In the genomic region with DNA sequence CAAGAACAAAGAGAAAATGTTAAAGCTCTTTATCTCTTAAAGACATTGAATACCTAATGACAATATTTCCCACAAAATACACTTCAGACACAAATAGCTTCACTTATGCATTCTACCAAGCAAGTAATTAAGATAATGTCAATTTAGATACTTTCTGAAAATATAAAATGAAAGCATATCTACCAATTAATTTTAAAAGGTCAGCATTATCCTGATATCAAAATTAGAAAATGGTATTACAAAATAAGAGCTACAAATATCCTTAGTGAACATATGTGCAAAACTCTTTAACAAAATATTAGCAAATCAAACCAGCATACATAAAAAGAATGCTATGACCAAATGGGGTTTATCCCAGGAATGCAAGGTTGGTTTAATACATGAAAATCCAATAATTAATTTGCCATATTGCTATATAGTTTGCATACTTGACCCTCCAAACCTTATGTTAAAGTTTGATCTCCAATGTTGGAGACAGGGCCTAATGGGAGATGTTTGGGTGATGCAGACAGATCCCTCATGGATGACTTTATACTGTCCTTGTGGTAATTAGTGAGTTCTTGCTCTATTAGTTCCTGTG, we compare ENCODE assay signal across 22 cellular contexts. TPM values are rescaled to one million over a fixed set of nuclear protein-coding genes. Genes with fewer than 3 reads are reported as not detected.
DNase-seq lines count a peak whose midpoint lies in the region; ATAC-seq, FAIRE-seq and TF ChIP-seq lines count a peak whose summit lies in the region.
"Had no signal": no experiment of that assay in that cellular context is flagged by ENCODE, and none has a peak within 500 bp of the region (broad histone marks: within the 10 kb centered on the region; RNA-seq: fewer than 3 reads in every experiment).

No MANE protein-coding gene starts in this region.

- H3K4me3 ChIP-seq in HepG2 (replicated peaks in 1 of 3; ENCODE audit: insufficient read depth in 1 of 3, low read depth in 2 of 3, low read length in 3 of 3): no peak overlapping the region
- no peak overlapping the region for H3K4me3 ChIP-seq in right lobe of liver
- H3K4me3 ChIP-seq in K562: no peak overlapping the region
- H3K4me3 ChIP-seq: BLaER1 treated with 17β-estradiol and CSF1 and Interleukin-3, amounts not matched to agents 10 nM and 100 nM; GM12878; GM23338; HAP-1 had no signal

- intact Hi-C loops in HepG2 (cut with micrococcal nuclease; ENCODE audit: unreplicated experiment): loop anchor here (5.0 kb wide), 1 partner anchor 151 kb away; no protein-coding TSS in a partner anchor
- intact Hi-C loops in right lobe of liver (cut with DNase I): no loop called here
- intact Hi-C loops in K562 (cut with micrococcal nuclease): no loop called here

- TF ChIP-seq RAD21 in HepG2 (CRISPR knock-in tag; IDR thresholded peaks at IDR 0.05) (no peak), K562 (CRISPR knock-in tag; conservative IDR thresholded peaks at IDR 0.05 in 1 of 2, IDR thresholded peaks at IDR 0.05 in 1 of 2) (no peak)

- in situ Hi-C loops in HepG2 (cut with HindIII; ENCODE audit: extremely low pct_ligation_motif_present, low pct_unique_long_range_greater_than_20kb): no loop called here
- in situ Hi-C loops in K562 (cut with MboI): no loop called here

- H3K9ac ChIP-seq in HepG2 (ENCODE audit: insufficient read depth, low read depth, low read length) (no peak overlapping the region), K562 (ENCODE audit: insufficient read depth in 1 of 2, low read depth in 2 of 2, low read length in 2 of 2) (no peak overlapping the region)
- H3K9ac ChIP-seq: BLaER1 treated with 17β-estradiol and CSF1 and Interleukin-3, amounts not matched to agents 10 nM and 100 nM had no signal

- no peak overlapping the region for H2AFZ ChIP-seq in HepG2 (ENCODE audit: low read length)
- H2AFZ ChIP-seq in K562 (ENCODE audit: low read depth, low read length): no peak overlapping the region
- H2AFZ ChIP-seq: GM23338 had no signal

- peaks cover 9% of the 10 kb centered on the region for H3K4me1 ChIP-seq in HepG2 (ENCODE audit: insufficient read depth, low read length)
- H3K4me1 ChIP-seq in right lobe of liver: no peaks in the 10 kb centered on the region
- peaks cover 6% of the 10 kb centered on the region in 2 experiments; a peak in 4 of 5 replicates for H3K4me1 ChIP-seq in K562 (replicated peaks in 1 of 2; ENCODE audit: control insufficient read depth in 2 of 2, insufficient read depth in 2 of 2, low read length in 2 of 2)
- H3K4me1 ChIP-seq: BE2C had no signal

- BruUV-seq in HepG2 (replicated peaks; lab: Mats Ljungman, UMichigan) (no TSS peak), K562 (replicated peaks; lab: Mats Ljungman, UMichigan) (no TSS peak)

- no peak for FAIRE-seq in HepG2 (lab: Jason Lieb, UNC)
- FAIRE-seq in K562 (lab: Jason Lieb, UNC): no peak
- peak; percentile 45 for FAIRE-seq in frontal cortex (lab: Jason Lieb, UNC)
- FAIRE-seq: G401.6, GM12878, GM18507 had no signal

- no peaks in the 10 kb centered on the region for H4K20me1 ChIP-seq in HepG2 (ENCODE audit: insufficient read depth, low read length)
- H4K20me1 ChIP-seq in K562 (replicated peaks; ENCODE audit: control insufficient read depth, insufficient read depth, low read length): no peaks in the 10 kb centered on the region
- H4K20me1 ChIP-seq: BLaER1 treated with 17β-estradiol and CSF1 and Interleukin-3, amounts not matched to agents 10 nM and 100 nM had no signal

- no peak for DNase-seq in HepG2 (ENCODE audit: low spot score)
- DNase-seq in right lobe of liver: no peak
- no peak for DNase-seq in K562 (ENCODE audit: extremely low read depth in 1 of 4, low spot score in 3 of 4)
- DNase-seq in frontal cortex (ENCODE audit: low spot score in 2 of 2): no peak
- DNase-seq in epidermal melanocyte (ENCODE audit: insufficient read length, low spot score): no peak
- DNase-seq: ACHN; AML-193; BE2C; Calu3; CD4-positive, alpha-beta memory T cell; COR-L47; DMS153; DND-41; HFFc6 had no signal

- CTCF ChIA-PET in HepG2 (lab: Yijun Ruan, JAX; ENCODE audit: low intra/inter-chr PET ratio, low total read pairs): no interaction called here
- CTCF ChIA-PET in K562 (lab: Yijun Ruan, JAX; ENCODE audit: low intra/inter-chr PET ratio): no interaction called here

- TF ChIP-seq CTCF in HepG2 (CRISPR knock-in tag; IDR thresholded peaks at IDR 0.05): no peak
- TF ChIP-seq CTCF in right lobe of liver (IDR thresholded peaks at IDR 0.05): no peak
- no peak for TF ChIP-seq CTCF in K562 (IDR thresholded peaks at IDR 0.05 in 2 of 3, conservative IDR thresholded peaks at IDR 0.05 in 1 of 3; ENCODE audit: insufficient read depth in 2 of 3, low read depth in 1 of 3, low read length in 3 of 3)

- H3K9me3 ChIP-seq in HepG2 (ENCODE audit: low read length) (0 out of 2 replicates have a peak, but pooled peaks cover 4% of the 10 kb centered on the region), right lobe of liver (no peaks in the 10 kb centered on the region), K562 (replicated peaks; ENCODE audit: control insufficient read depth, insufficient read depth, low read depth, low read length) (0 out of 2 replicates have a peak, but pooled peaks cover 3% of the 10 kb centered on the region)
- H3K9me3 ChIP-seq: BE2C, HAP-1 had no signal

- H3K79me2 ChIP-seq in HepG2 (ENCODE audit: insufficient read depth, low read length) (no peaks in the 10 kb centered on the region), K562 (ENCODE audit: control insufficient read depth, insufficient read depth, low read length) (peaks cover 2% of the 10 kb centered on the region; the same call in 1 of the 3 replicates)

- POLR2A ChIA-PET in HepG2 (lab: Yijun Ruan, JAX) (no interaction called here), K562 (lab: Yijun Ruan, JAX) (no interaction called here)

- no peaks in the 10 kb centered on the region for H3K36me3 ChIP-seq in HepG2 (replicated peaks in 1 of 2; ENCODE audit: control insufficient read depth in 1 of 2, insufficient read depth in 2 of 2, low read length in 2 of 2)
- H3K36me3 ChIP-seq in right lobe of liver: no peaks in the 10 kb centered on the region
- H3K36me3 ChIP-seq in K562 (ENCODE audit: control insufficient read depth, insufficient read depth, low read length): no peaks in the 10 kb centered on the region
- H3K36me3 ChIP-seq: BE2C; BLaER1 treated with 17β-estradiol and CSF1 and Interleukin-3, amounts not matched to agents 10 nM and 100 nM; HAP-1 had no signal

- TF ChIP-seq POLR2A in HepG2 (IDR thresholded peaks at IDR 0.05; ENCODE audit: insufficient read depth in 1 of 2, low read depth in 2 of 2, low read length in 2 of 2) (no peak), right lobe of liver (IDR thresholded peaks at IDR 0.05) (no peak), K562 (conservative IDR thresholded peaks at IDR 0.05) (no peak)

- H3K27me3 ChIP-seq in HepG2 (ENCODE audit: control insufficient read depth in 1 of 2, insufficient read depth in 2 of 2, low read length in 2 of 2) (no peaks in the 10 kb centered on the region; a peak in 1 of 5 replicates), right lobe of liver (no peaks in the 10 kb centered on the region), K562 (ENCODE audit: control insufficient read depth in 2 of 2, insufficient read depth in 2 of 2, low read length in 2 of 2) (no peaks in the 10 kb centered on the region)
- H3K27me3 ChIP-seq: BE2C; BLaER1 treated with 17β-estradiol and CSF1 and Interleukin-3, amounts not matched to agents 10 nM and 100 nM had no signal

- TF ChIP-seq EP300 in HepG2 (IDR thresholded peaks at IDR 0.05; ENCODE audit: low read depth in 2 of 2, low read length in 2 of 2) (no peak), HepG2 (CRISPR knock-in tag; IDR thresholded peaks at IDR 0.05; ENCODE audit: borderline replicate concordance) (no peak), K562 (IDR thresholded peaks at IDR 0.05; ENCODE audit: low read length) (no peak)

- ATAC-seq in HepG2: no peak
- ATAC-seq in right lobe of liver: no peak
- no peak for ATAC-seq in K562
- ATAC-seq in GM18502 (IDR thresholded peaks at IDR 0.05; ENCODE audit: poor library complexity, unreplicated experiment): no peak
- ATAC-seq: GM12878, GM23338 had no signal

- no peaks in the 10 kb centered on the region for H3K9me1 ChIP-seq in K562 (ENCODE audit: control insufficient read depth, insufficient read depth, low read length)

- H3K4me2 ChIP-seq in HepG2 (ENCODE audit: low read depth, low read length) (no peak overlapping the region), K562 (ENCODE audit: insufficient read depth, low read length) (no peak overlapping the region)
- H3K4me2 ChIP-seq: BLaER1 treated with 17β-estradiol and CSF1 and Interleukin-3, amounts not matched to agents 10 nM and 100 nM; GM23338 had no signal

- H3K27ac ChIP-seq in HepG2 (ENCODE audit: extremely low read length, insufficient read depth, low read length) (no peak overlapping the region), right lobe of liver (no peak overlapping the region), K562 (ENCODE audit: extremely low read depth, low read depth, low read length) (no peak overlapping the region)
- H3K27ac ChIP-seq: 22Rv1; BLaER1 treated with 17β-estradiol and CSF1 and Interleukin-3, amounts not matched to agents 10 nM and 100 nM had no signal

RNA-seq across cellular contexts. Expression of a gene that starts 4.2 kb away (rescaled TPM):
- total RNA-seq in HepG2 (2016; rRNA removed; fragmentation: Illumina TruSeq; extraction: Trizol) (10.0 and 13.1 TPM in 2 replicates), right lobe of liver (1 to 10 TPM; 5.9 to 9.2 (median 8.0) TPM), K562 (2014; rRNA removed) (7.1 and 8.8 TPM in 2 replicates), K562 (2014; rRNA removed; fragmentation: Illumina TruSeq; extraction: Trizol) (17.5 and 19.1 TPM in 2 replicates), K562 (2015; rRNA removed; fragmentation: Illumina TruSeq; extraction: Trizol) (10.2 and 10.7 TPM in 2 replicates), K562 (2021) (12.1 and 13.0 TPM in 2 replicates), frontal cortex (275 TPM)
- total RNA-seq in HepG2 (2016; cell fraction: cytosol; rRNA removed; fragmentation: Illumina TruSeq; extraction: Trizol; ENCODE audit: low read depth): 5.7 and 6.3 TPM in 2 replicates
- 10.0 and 12.5 TPM in 2 replicates for total RNA-seq in HepG2 (2016; cell fraction: insoluble cytoplasmic fraction; rRNA removed; fragmentation: Illumina TruSeq; extraction: Trizol)
- 4.5 and 5.4 TPM in 2 replicates for total RNA-seq in HepG2 (2016; cell fraction: membrane; rRNA removed; fragmentation: Illumina TruSeq; extraction: Trizol)
- 9.2 and 9.6 TPM in 2 replicates for total RNA-seq in HepG2 (2016; cell fraction: nucleus; rRNA removed; fragmentation: Illumina TruSeq; extraction: Trizol)
- polyA plus RNA-seq in HepG2 (2011; rRNA removed) (3.2 and 3.4 TPM in 2 replicates), K562 (2011; rRNA removed) (5.6 and 10.0 TPM in 2 replicates), K562 (2014; fragmentation: Illumina TruSeq; extraction: Trizol) (12.6 and 14.8 TPM in 2 replicates), K562 (2014; fragmentation: Nextera tagmentation; extraction: Ambion mirVana) (10 to 100 TPM; 11.7 to 16.3 TPM), K562 (2014; rRNA removed) (8.2 and 11.8 TPM in 2 replicates)
- 1.6 and 2.8 TPM in 2 replicates for polyA plus RNA-seq in HepG2 (2011; cell fraction: cytosol; rRNA removed)
- 1.2 and 1.6 TPM in 2 replicates for polyA plus RNA-seq in HepG2 (2011; cell fraction: nucleus; rRNA removed)
- polyA plus RNA-seq in HepG2 (2012): 5.4 and 6.5 TPM in 2 replicates
- polyA plus RNA-seq in HepG2 (2016; cell fraction: cytosol; fragmentation: Illumina TruSeq; extraction: Trizol; ENCODE audit: low read depth): 0.51 and 0.55 TPM in 2 replicates
- 10.5 TPM in 2 replicates for polyA plus RNA-seq in HepG2 (2016; cell fraction: insoluble cytoplasmic fraction; fragmentation: Illumina TruSeq; extraction: Trizol; ENCODE audit: low read depth)
- polyA plus RNA-seq in HepG2 (2016; cell fraction: membrane; fragmentation: Illumina TruSeq; extraction: Trizol; ENCODE audit: low read depth): 0.88 and 0.90 TPM in 2 replicates
- 5.5 and 5.6 TPM in 2 replicates for polyA plus RNA-seq in HepG2 (2016; cell fraction: nucleus; fragmentation: Illumina TruSeq; extraction: Trizol; ENCODE audit: insufficient read depth, low read depth)
- polyA minus RNA-seq in HepG2 (2011; rRNA and poly(A)+ RNA removed; ENCODE audit: low replicate concordance): 2.2 and 2.7 TPM in 2 replicates
- 3.5 and 5.5 TPM in 2 replicates for polyA minus RNA-seq in HepG2 (2011; cell fraction: cytosol; rRNA and poly(A)+ RNA removed)
- 11.1 and 12.7 TPM in 2 replicates for polyA minus RNA-seq in HepG2 (2011; cell fraction: nucleus; rRNA and poly(A)+ RNA removed)
- 2.1 and 12.0 TPM in 2 replicates for total RNA-seq in K562 (2011; cell fraction: chromatin; rRNA removed; ENCODE audit: low replicate concordance)
- total RNA-seq in K562 (2011; cell fraction: nucleolus; rRNA removed): 1.5 and 1.8 TPM in 2 replicates
- 3.7 and 3.9 TPM in 2 replicates for total RNA-seq in K562 (2011; cell fraction: nucleoplasm; rRNA removed)
- polyA plus RNA-seq in K562 (2011; cell fraction: cytosol; rRNA removed): 1.8 and 3.7 TPM in 2 replicates
- polyA plus RNA-seq in K562 (2011; cell fraction: nucleus; rRNA removed): 2.1 and 3.2 TPM in 2 replicates
- 12.5 and 14.7 TPM in 2 replicates for polyA plus RNA-seq in K562 (2012)
- 15.8 and 17.9 TPM in 2 replicates for polyA minus RNA-seq in K562 (2011; rRNA and poly(A)+ RNA removed)
- 5.0 and 6.5 TPM in 2 replicates for polyA minus RNA-seq in K562 (2011; cell fraction: cytosol; rRNA and poly(A)+ RNA removed)
- 5.8 and 7.8 TPM in 2 replicates for polyA minus RNA-seq in K562 (2011; cell fraction: nucleus; rRNA and poly(A)+ RNA removed)

Comparison
In these comparisons a context has a peak if more than half of its experiments do, and no peak if none do; other contexts are left out.
1. RNA of a gene that starts 4.2 kb away (total RNA-seq): 275 TPM in frontal cortex (single experiment); 1.5 to 19.1 TPM in K562, 4.5 to 13.1 TPM in HepG2 and 5.9 to 9.2 TPM in right lobe of liver; every median in the first group is over 10 times any median in the second.